In the genomic region with DNA sequence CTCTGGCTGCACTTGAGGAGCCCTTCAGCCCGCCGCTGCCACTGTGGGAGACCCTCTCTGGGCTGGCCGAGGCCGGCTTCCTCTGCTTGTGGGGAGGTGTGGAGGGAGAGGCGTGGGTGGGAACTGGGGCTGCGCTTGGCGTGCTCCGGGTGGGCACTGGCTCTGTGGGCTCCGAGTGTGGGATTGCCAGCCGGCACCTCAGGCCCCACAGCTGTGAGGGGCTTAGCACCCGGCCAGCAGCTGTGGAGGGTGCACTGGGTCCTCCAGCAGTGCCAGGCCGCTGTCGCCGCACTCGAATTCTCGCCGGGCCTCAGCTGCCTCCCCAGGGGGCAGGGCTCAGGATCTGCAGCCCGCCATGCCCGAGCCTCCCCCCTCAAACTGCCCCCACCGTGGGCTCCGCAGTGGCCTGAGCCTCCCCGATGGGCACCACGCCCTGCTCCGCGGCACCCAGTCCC, we compare ENCODE assay signal across 25 cellular contexts.
"Had no signal": no experiment of that assay in that cellular context is flagged by ENCODE, and none has a peak within 500 bp of the region (broad histone marks: within the 10 kb centered on the region; RNA-seq: fewer than 3 reads in every experiment).

No MANE protein-coding gene starts in this region.

- H3K9me3 ChIP-seq: ovary, right atrium auricular region, right lobe of liver had no signal

- H3K27me3 ChIP-seq: hepatocyte, neural progenitor cell, ovary, right atrium auricular region, right lobe of liver, tibial nerve had no signal

- H3K27me3 Mint-ChIP-seq: memory B cell; progenitor cell of endocrine pancreas; stimulated activated naive B cell treated with anti-CD40 and anti-IgM and Interleukin-4, amounts not matched to agents 10 μg/mL and 1 μg/mL and 100 μg/mL, for 72 hours; stimulated activated naive CD8-positive, alpha-beta T cell treated with anti-CD3 and anti-CD28 coated beads, Interleukin-15, Interleukin-2, amounts not matched to agents 100 ng/mL and 50 ng/mL, for 24 hours; type B pancreatic cell had no signal

- FAIRE-seq: urothelium cell line had no signal

- H3K9me3 Mint-ChIP-seq: type B pancreatic cell had no signal

- H3K4me3 ChIP-seq: heart right ventricle, hepatocyte, neural progenitor cell, ovary, right atrium auricular region, right lobe of liver, smooth muscle cell, tibial nerve had no signal

- H3K27ac Mint-ChIP-seq: memory B cell; natural killer cell; nephron progenitor cell; neural progenitor cell; progenitor cell of endocrine pancreas; stimulated activated naive B cell treated with anti-CD40 and anti-IgM and Interleukin-4, amounts not matched to agents 10 μg/mL and 1 μg/mL and 100 μg/mL, for 72 hours; stimulated activated naive CD8-positive, alpha-beta T cell treated with anti-CD3 and anti-CD28 coated beads, Interleukin-15, Interleukin-2, amounts not matched to agents 100 ng/mL and 50 ng/mL, for 24 hours; type B pancreatic cell had no signal

- ATAC-seq: left cardiac atrium; left lobe of liver; natural killer cell; stimulated activated naive B cell treated with anti-CD40 and anti-IgM and Interleukin-4, amounts not matched to agents 10 μg/mL and 1 μg/mL and 100 μg/mL, for 72 hours had no signal

- DNase-seq: heart right ventricle; islet precursor cell; kidney glomerular epithelial cell; left cardiac atrium; natural killer cell; nephron progenitor cell; ovary; right lobe of liver; stimulated activated CD4-positive, alpha-beta T cell treated with anti-CD3 and anti-CD28 coated beads, Interleukin-1b, Interleukin-23, amount 100 ng/mL, for 48 hours; stimulated activated CD4-positive, alpha-beta T cell treated with anti-CD3 and anti-CD28 coated beads, Interleukin-2, amount 100 ng/mL, for 48 hours; stimulated activated CD4-positive, alpha-beta T cell treated with anti-CD3 and anti-CD28 coated beads, Interleukin-4, amount 100 ng/mL, for 4 hours; stimulated activated CD8-positive, alpha-beta memory T cell treated with anti-CD3 and anti-CD28 coated beads, Interleukin-4, amount 100 ng/mL, for 48 hours; stimulated activated naive B cell treated with anti-CD40 and anti-IgM and Interleukin-4, amounts not matched to agents 10 μg/mL and 1 μg/mL and 100 μg/mL, for 72 hours; substantia nigra had no signal

- H3K36me3 Mint-ChIP-seq: memory B cell; natural killer cell; neural progenitor cell; stimulated activated naive B cell treated with anti-CD40 and anti-IgM and Interleukin-4, amounts not matched to agents 10 μg/mL and 1 μg/mL and 100 μg/mL, for 72 hours; type B pancreatic cell had no signal

- H3K4me1 Mint-ChIP-seq: memory B cell; natural killer cell; nephron progenitor cell; neural progenitor cell; stimulated activated naive B cell treated with anti-CD40 and anti-IgM and Interleukin-4, amounts not matched to agents 10 μg/mL and 1 μg/mL and 100 μg/mL, for 72 hours had no signal

- H3K36me3 ChIP-seq: heart right ventricle, neural progenitor cell, ovary, right atrium auricular region, right lobe of liver, tibial nerve had no signal

- H3K4me1 ChIP-seq: heart right ventricle, neural progenitor cell, right atrium auricular region, right lobe of liver, tibial nerve had no signal

- H3K27ac ChIP-seq: heart right ventricle, hepatocyte, neural progenitor cell, ovary, right atrium auricular region, right lobe of liver, tibial nerve had no signal

- H3K4me3 Mint-ChIP-seq: memory B cell; natural killer cell; nephron progenitor cell; neural progenitor cell; stimulated activated naive B cell treated with anti-CD40 and anti-IgM and Interleukin-4, amounts not matched to agents 10 μg/mL and 1 μg/mL and 100 μg/mL, for 72 hours; stimulated activated naive CD8-positive, alpha-beta T cell treated with anti-CD3 and anti-CD28 coated beads, Interleukin-15, Interleukin-2, amounts not matched to agents 100 ng/mL and 50 ng/mL, for 24 hours; type B pancreatic cell had no signal
